1 cellular context compared by ENCODE assay signal in the genomic region with DNA sequence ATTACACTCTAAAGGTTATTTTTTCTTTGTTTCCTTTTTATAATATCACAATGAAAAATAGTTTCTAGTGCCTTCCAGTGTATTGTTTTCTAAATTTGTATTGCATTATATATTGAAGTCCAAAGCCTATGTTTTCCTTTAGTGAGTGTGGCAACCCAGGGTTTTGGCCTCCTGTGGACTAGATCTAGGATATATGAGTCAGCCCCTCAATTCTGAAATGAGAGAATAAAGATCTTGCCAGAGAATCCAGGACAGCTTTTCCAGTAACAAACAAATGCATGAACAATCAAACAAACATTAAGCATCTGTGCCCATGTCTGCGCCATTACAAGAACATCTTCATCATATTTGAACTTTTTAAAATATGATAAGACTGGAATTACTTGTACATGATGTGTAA.
TF ChIP-seq lines count a peak whose summit lies in the region.

No MANE protein-coding gene starts in this region.

TF ChIP-seq in IMR-90, 13 proteins besides CTCF, POLR2A, EP300 and RAD21 (continued from another document):
- no peak for TF ChIP-seq SMC3 (IDR thresholded peaks at IDR 0.05; ENCODE audit: low read depth, low read length)
- 0 out of 2 replicates have a peak, but pooled peaks have one; percentile 33 for TF ChIP-seq CEBPB (IDR thresholded peaks at IDR 0.05; ENCODE audit: low read depth, low read length)
